In genomic region chr12:123782997-123783792, GRCh38 we compare ENCODE assay signal across 34 cellular contexts. TPM values are rescaled to one million over a fixed set of nuclear protein-coding genes. Genes with fewer than 3 reads are reported as not detected.
"Had no signal": no experiment of that assay in that cellular context is flagged by ENCODE, and none has a peak within 500 bp of the region (broad histone marks: within the 10 kb centered on the region; RNA-seq: fewer than 3 reads in every experiment).

No MANE protein-coding gene starts in this region.

- DNase-seq: activated effector memory CD4-positive, alpha-beta T cell treated with anti-CD3 and anti-CD28 coated beads, Interleukin-2, amount 50 U/mL, for 16 hours; activated effector memory CD4-positive, alpha-beta T cell treated with Interleukin-2 at 50 U/mL for 16 hours; activated gamma-delta T cell; activated gamma-delta T cell treated with Interleukin-2 at 50 U/mL for 16 hours; activated naive CD4-positive, alpha-beta T cell; activated naive CD4-positive, alpha-beta T cell treated with anti-CD3 and anti-CD28 coated beads for 36 hours; activated naive CD4-positive, alpha-beta T cell treated with anti-CD3 and anti-CD28 coated beads, Interleukin-2, amount 10 ng/mL, durations not matched to agents 7 days and 5 days; activated naive CD4-positive, alpha-beta T cell treated with anti-CD3 and anti-CD28 coated beads, Interleukin-2, amount 50 U/mL, for 16 hours; activated naive CD4-positive, alpha-beta T cell treated with Interleukin-2 at 50 U/mL for 16 hours; activated naive CD8-positive, alpha-beta T cell treated with anti-CD3 and anti-CD28 coated beads for 36 hours; activated naive CD8-positive, alpha-beta T cell treated with anti-CD3 and anti-CD28 coated beads, Interleukin-2, amount 10 ng/mL, durations not matched to agents 7 days and 5 days; activated naive CD8-positive, alpha-beta T cell treated with anti-CD3 and anti-CD28 coated beads, Interleukin-2, amount 50 U/mL, for 24 hours; activated T-cell treated with anti-CD3 and anti-CD28 coated beads, Interleukin-2, amount 50 U/mL, for 1 hour; activated T-cell treated with anti-CD3 and anti-CD28 coated beads, Interleukin-2, amount 50 U/mL, for 24 hours; activated T-cell treated with anti-CD3 and anti-CD28 coated beads, Interleukin-2, amount 50 U/mL, for 4 hours; activated T-cell treated with anti-CD3 and anti-CD28 coated beads, Interleukin-2, amount 50 U/mL, for 48 hours; activated T-cell treated with anti-CD3 and anti-CD28 coated beads, Interleukin-2, amount 50 U/mL, for 72 hours; adrenal gland; amniotic stem cell; amygdala; anterior cingulate cortex; aorta; body of pancreas; brain microvascular endothelial cell; caudate nucleus; central memory CD4-positive, alpha-beta T cell; cerebellar nuclear complex had no signal

- H3K36me3 ChIP-seq: adrenal gland, ascending aorta, brain microvascular endothelial cell, breast epithelium, cardiac muscle cell had no signal

- H3K27me3 ChIP-seq: adrenal gland, ascending aorta, body of pancreas, brain microvascular endothelial cell, breast epithelium, cardiac muscle cell had no signal

- H3K4me3 ChIP-seq: adrenal gland, ascending aorta, body of pancreas, breast epithelium, cardiac muscle cell had no signal

- H3K4me1 ChIP-seq: adrenal gland, ascending aorta, body of pancreas, breast epithelium had no signal

- H3K27ac ChIP-seq: adrenal gland, ascending aorta, body of pancreas, brain microvascular endothelial cell, breast epithelium, cardiac muscle cell had no signal

- H3K9me3 ChIP-seq: adrenal gland, ascending aorta had no signal

- ATAC-seq: activated naive CD4-positive, alpha-beta T cell treated with anti-CD3 and anti-CD28 coated beads, Interleukin-2, amount 50 U/mL, for 72 hours; activated naive CD8-positive, alpha-beta T cell treated with anti-CD3 and anti-CD28 coated beads, Interleukin-2, amount 50 U/mL, for 24 hours; activated T-cell treated with anti-CD3 and anti-CD28 coated beads, Interleukin-2, amount 50 U/mL, for 4 hours; activated T-cell treated with anti-CD3 and anti-CD28 coated beads, Interleukin-2, amount 50 U/mL, for 72 hours; activated T-helper 17 cell treated with anti-CD3 and anti-CD28 coated beads, Interleukin-2, amount 50 U/mL, for 72 hours; body of pancreas had no signal

- FAIRE-seq: astrocyte, bronchial epithelial cell had no signal

RNA-seq across cellular contexts. Expression of gene DNAH10, which starts 21.1 kb away (rescaled TPM):
- total RNA-seq: ascending aorta had no signal
